ENCODE assay signal across 9 cellular contexts in genomic region chr3:8657804-8658311, GRCh38. TPM values are rescaled to one million over a fixed set of nuclear protein-coding genes. Genes with fewer than 3 reads are reported as not detected.
DNase-seq lines count a peak whose midpoint lies in the region; ATAC-seq and TF ChIP-seq lines count a peak whose summit lies in the region.
"Had no signal": no experiment of that assay in that cellular context is flagged by ENCODE, and none has a peak within 500 bp of the region (broad histone marks: within the 10 kb centered on the region; RNA-seq: fewer than 3 reads in every experiment).

No MANE protein-coding gene starts in this region.

- peak overlapping the region; percentile 84 for H3K27ac ChIP-seq in SU-DHL-6 (ENCODE audit: low read depth, low read length)
- no peak overlapping the region for H3K27ac ChIP-seq in prostate gland

- no peaks in the 10 kb centered on the region for H4K20me1 ChIP-seq in SU-DHL-6 (ENCODE audit: low read depth, low read length)

- DNase-seq in sciatic nerve (ENCODE audit: low spot score) (no peak), T-helper 1 cell (no peak), NCI-H1930 (lab: John Stamatoyannopoulos, UW) (no peak), lower leg skin (ENCODE audit: low spot score in 2 of 2) (no peak), prostate gland (ENCODE audit: low spot score) (no peak)
- DNase-seq: KG1 had no signal

- intact Hi-C loops in sciatic nerve (cut with DNase I), result no loop called here
- intact Hi-C loops in lower leg skin (cut with DNase I; ENCODE audit: low total_unique reads), result no loop called here
- intact Hi-C loops in prostate gland (cut with DNase I), result no loop called here

- ATAC-seq in GM18868 (IDR thresholded peaks at IDR 0.05; ENCODE audit: unreplicated experiment) (peak; percentile 39), HG02885 (IDR thresholded peaks at IDR 0.05; ENCODE audit: poor library complexity, unreplicated experiment) (peak; percentile 33), sciatic nerve (peak; percentile 48)

- H3K4me1 ChIP-seq in prostate gland (replicated peaks), result no peaks in the 10 kb centered on the region

- no peaks in the 10 kb centered on the region for H3K9me3 ChIP-seq in SU-DHL-6 (ENCODE audit: insufficient read depth, low read length)
- no peaks in the 10 kb centered on the region for H3K9me3 ChIP-seq in prostate gland

- H2AFZ ChIP-seq in SU-DHL-6 (ENCODE audit: low read depth, low read length, severe bottlenecking), result no peak overlapping the region

- H3K9ac ChIP-seq in SU-DHL-6 (ENCODE audit: low read length), result peak overlapping the region; percentile 10; the same call in 1 of the 2 replicates

- peak overlapping the region; percentile 42 for H3K4me2 ChIP-seq in SU-DHL-6 (ENCODE audit: low read depth, low read length, poor library complexity, severe bottlenecking)

- H3K27me3 ChIP-seq in SU-DHL-6 (ENCODE audit: low read length) (no peaks in the 10 kb centered on the region), prostate gland (replicated peaks; ENCODE audit: insufficient read depth) (no peaks in the 10 kb centered on the region)

- TF ChIP-seq CTCF in SU-DHL-6 (IDR thresholded peaks at IDR 0.05; ENCODE audit: insufficient read depth, low read length, poor library complexity, severe bottlenecking) (no peak), lower leg skin (IDR thresholded peaks at IDR 0.05) (no peak), prostate gland (IDR thresholded peaks at IDR 0.05) (no peak)

- H3K4me3 ChIP-seq in SU-DHL-6 (ENCODE audit: insufficient read depth, low read length, poor library complexity, severe bottlenecking) (peak overlapping the region; percentile 4), lower leg skin (ENCODE audit: low read depth, poor library complexity, severe bottlenecking) (no peak overlapping the region), prostate gland (no peak overlapping the region)

- WGBS in lower leg skin, 2 donors, result 69% methylated on average over 8 of the region's 8 CpGs
- 71% methylated on average over 8 of the region's 8 CpGs for WGBS in prostate gland

- no peak for TF ChIP-seq POLR2A in lower leg skin (IDR thresholded peaks at IDR 0.05)
- TF ChIP-seq POLR2A in prostate gland (IDR thresholded peaks at IDR 0.05), result no peak

- H3K79me2 ChIP-seq in SU-DHL-6 (ENCODE audit: insufficient read depth, low read length), result no peaks in the 10 kb centered on the region

- H3K36me3 ChIP-seq in SU-DHL-6 (ENCODE audit: low read length) (no peaks in the 10 kb centered on the region), prostate gland (no peaks in the 10 kb centered on the region)

- H3F3A ChIP-seq in SU-DHL-6 (ENCODE audit: insufficient read depth), result peaks cover 15% of the 10 kb centered on the region

- no peaks in the 10 kb centered on the region for H3K9me2 ChIP-seq in SU-DHL-6 (replicated peaks; ENCODE audit: insufficient read depth, low read length)

RNA-seq across cellular contexts. Expression of gene SSUH2, which starts 13.3 kb away (rescaled TPM):
- total RNA-seq in sciatic nerve, result 0.53 TPM
- under 1 TPM in 2 of 4 donors, not detected in 2; 0.52 to 0.76 TPM for total RNA-seq in lower leg skin
- 1 to 10 TPM in 1 of 2 donors, under 1 TPM in 1; 0.27 to 2.6 TPM for total RNA-seq in prostate gland
